In genomic region chr17:19386276-19386863, GRCh38 we compare ENCODE assay signal across 8 cellular contexts. TPM values are rescaled to one million over a fixed set of nuclear protein-coding genes. Genes with fewer than 3 reads are reported as not detected.
DNase-seq lines count a peak whose midpoint lies in the region; ATAC-seq, FAIRE-seq and TF ChIP-seq lines count a peak whose summit lies in the region.

No MANE protein-coding gene starts in this region.

- H3K27ac Mint-ChIP-seq in HFFc6, result peak overlapping the region; percentile 95

- peaks cover 8 to 12% of the 10 kb centered on the region in 2 donors for H3K4me1 ChIP-seq in small intestine (ENCODE audit: control insufficient read depth in 2 of 2, insufficient read depth in 1 of 2, low read depth in 1 of 2, low read length in 1 of 2)

- H3K36me3 ChIP-seq in small intestine (ENCODE audit: control insufficient read depth in 2 of 2, insufficient read depth in 2 of 2, low read length in 2 of 2), result peaks cover under 1 to 9% of the 10 kb centered on the region in 2 donors

- H3K9me3 Mint-ChIP-seq in HFFc6, result no peaks in the 10 kb centered on the region

- DNase-seq in HFFc6, result peak; percentile 95
- peak; percentile 68 for DNase-seq in T1000 (lab: John Stamatoyannopoulos, UW)
- peak; percentile 77 for DNase-seq in left cardiac atrium
- no peak for DNase-seq in small intestine
- no peak for DNase-seq in HuH-7.5 (ENCODE audit: low spot score)
- DNase-seq in activated CD4-positive, alpha-beta T cell treated with anti-CD3 and anti-CD28 coated beads, Interleukin-2, amount 50 U/mL, for 48 hours, result no peak
- DNase-seq in NCI-H2196 treated with DMSO at 0.1 percent for 48 hours (lab: John Stamatoyannopoulos, UW; ENCODE audit: unreplicated experiment), result no peak

- TF ChIP-seq CTCF in HFFc6 (IDR thresholded peaks at IDR 0.05), result no peak

- FAIRE-seq in small intestine (lab: Jason Lieb, UNC), result no peak

- H3K4me3 Mint-ChIP-seq in HFFc6, result peak overlapping the region; percentile 75

- 45 to 72% (median 71%) methylated on average over 15 to 17 of the region's 17 CpGs for WGBS in small intestine, 3 donors

- H3K27ac ChIP-seq in small intestine (ENCODE audit: low read depth in 1 of 2, low read length in 1 of 2), result peak overlapping the region; percentile 54 to 90

- peaks cover 2% of the 10 kb centered on the region; the same call in 1 of the 2 replicates for H3K27me3 Mint-ChIP-seq in HFFc6 (ENCODE audit: insufficient read depth)

- peaks cover 8% of the 10 kb centered on the region; the same call in 1 of the 2 replicates for H3K36me3 Mint-ChIP-seq in HFFc6 (ENCODE audit: low read depth)

- no peak overlapping the region for H3K4me3 ChIP-seq in small intestine (ENCODE audit: low read depth in 1 of 2, low read length in 2 of 2)

- intact Hi-C loops in left cardiac atrium (cut with DNase I), result no loop called here

- peak in 1 of 2 donors; percentile 34 for ATAC-seq in left cardiac atrium
- ATAC-seq in GM19395 (IDR thresholded peaks at IDR 0.05; ENCODE audit: unreplicated experiment), result no peak

- peaks cover 61% of the 10 kb centered on the region for H3K4me1 Mint-ChIP-seq in HFFc6 (ENCODE audit: low read depth)

- no peaks in the 10 kb centered on the region for H3K27me3 ChIP-seq in small intestine (ENCODE audit: control insufficient read depth in 2 of 2, insufficient read depth in 2 of 2, low read length in 2 of 2)

- no peaks in the 10 kb centered on the region for H3K9me3 ChIP-seq in small intestine (ENCODE audit: control insufficient read depth, low read depth)

RNA-seq across cellular contexts. Expression of gene MFAP4, which starts 0.6 kb away (rescaled TPM):
- total RNA-seq in HFFc6 (2021; fragmentation: NEBNext Ultra II Directional; extraction: Animal tissue kit (Norgen Biotek cat#: 25700)), result 10 to 100 TPM; 17.7 to 46.5 (median 22.0) TPM
- 100 to 1,000 TPM in 1 of 2 donors, 10 to 100 TPM in 1; 44.8 to 104 TPM for total RNA-seq in left cardiac atrium
- polyA plus RNA-seq in small intestine, result 10 to 100 TPM in 2 of 3 donors, 1 to 10 TPM in 1; 2.2 to 54.0 (median 16.8) TPM

RNA-seq across cellular contexts. Expression of gene MAPK7, which starts 8.1 kb away (rescaled TPM):
- 10 to 100 TPM; 18.5 to 27.1 (median 23.9) TPM for total RNA-seq in HFFc6 (2021; fragmentation: NEBNext Ultra II Directional; extraction: Animal tissue kit (Norgen Biotek cat#: 25700))
- 10 to 100 TPM; 13.8 to 15.1 TPM for total RNA-seq in left cardiac atrium
- polyA plus RNA-seq in small intestine, result 10 to 100 TPM; 18.6 to 19.9 (median 18.9) TPM

RNA-seq across cellular contexts. Expression of gene B9D1, which starts 23.8 kb away (rescaled TPM):
- total RNA-seq in HFFc6 (2021; fragmentation: NEBNext Ultra II Directional; extraction: Animal tissue kit (Norgen Biotek cat#: 25700)), result 10 to 100 TPM; 18.0 to 28.9 (median 24.5) TPM
- total RNA-seq in left cardiac atrium, result 1 to 10 TPM; 7.3 to 8.4 TPM
- 10 to 100 TPM in 2 of 3 donors, 1 to 10 TPM in 1; 2.2 to 13.2 (median 12.5) TPM for polyA plus RNA-seq in small intestine

RNA-seq across cellular contexts. Expression of gene RNF112, which starts 24.7 kb away (rescaled TPM):
- 1 to 10 TPM in 1 of 6 experiments, under 1 TPM in 5; 0.40 to 1.2 (median 0.73) TPM for total RNA-seq in HFFc6 (2021; fragmentation: NEBNext Ultra II Directional; extraction: Animal tissue kit (Norgen Biotek cat#: 25700))
- total RNA-seq in left cardiac atrium, result 1 to 10 TPM; 2.5 to 6.8 TPM
- 1 to 10 TPM; 1.1 to 5.6 (median 2.7) TPM for polyA plus RNA-seq in small intestine

Comparison
In these comparisons a context has a peak if more than half of its experiments do, and no peak if none do; other contexts are left out.
1. DNase-seq: peak in HFFc6 (single experiment), T1000 (single experiment) and left cardiac atrium (single experiment); none in small intestine (single experiment), HuH-7.5 (single experiment), activated CD4-positive, alpha-beta T cell treated with anti-CD3 and anti-CD28 coated beads, Interleukin-2, amount 50 U/mL, for 48 hours (0 of 2) and NCI-H2196 treated with DMSO at 0.1 percent for 48 hours (single experiment).